ENCODE assay signal across 20 cellular contexts in genomic region chr2:117961201-117961600, GRCh38.
"Had no signal": no experiment of that assay in that cellular context is flagged by ENCODE, and none has a peak within 500 bp of the region (broad histone marks: within the 10 kb centered on the region; RNA-seq: fewer than 3 reads in every experiment).

No MANE protein-coding gene starts in this region.

- DNase-seq: cortex of kidney; dorsolateral prefrontal cortex; effector CD8-positive, alpha-beta T cell; glutamatergic neuron; kidney; left cardiac atrium; left ventricle myocardium superior; mesendoderm; naive thymus-derived CD8-positive, alpha-beta T cell; posterior cingulate gyrus; small intestine; stimulated activated CD4-positive, alpha-beta T cell treated with anti-CD3 and anti-CD28 coated beads, Interleukin-12 subunit alpha, Interleukin-12 subunit beta, amount 100 ng/mL, for 4 hours; stimulated activated naive CD4-positive, alpha-beta T cell; stomach; substantia nigra; trophoblast cell had no signal

- H3K4me3 ChIP-seq: dorsolateral prefrontal cortex, gastroesophageal sphincter, stomach, thoracic aorta had no signal

- H3K4me1 ChIP-seq: gastroesophageal sphincter had no signal

- H3K27ac ChIP-seq: dorsolateral prefrontal cortex, gastroesophageal sphincter, neutrophil, stomach, thoracic aorta had no signal

- ATAC-seq: esophagus mucosa; gastroesophageal sphincter; left cardiac atrium; left ventricle myocardium superior; naive thymus-derived CD8-positive, alpha-beta T cell had no signal

- H3K27me3 ChIP-seq: dorsolateral prefrontal cortex, gastroesophageal sphincter, neutrophil, stomach had no signal

- H3K9me3 ChIP-seq: gastroesophageal sphincter, neutrophil, stomach, thoracic aorta had no signal
